In the genomic region with DNA sequence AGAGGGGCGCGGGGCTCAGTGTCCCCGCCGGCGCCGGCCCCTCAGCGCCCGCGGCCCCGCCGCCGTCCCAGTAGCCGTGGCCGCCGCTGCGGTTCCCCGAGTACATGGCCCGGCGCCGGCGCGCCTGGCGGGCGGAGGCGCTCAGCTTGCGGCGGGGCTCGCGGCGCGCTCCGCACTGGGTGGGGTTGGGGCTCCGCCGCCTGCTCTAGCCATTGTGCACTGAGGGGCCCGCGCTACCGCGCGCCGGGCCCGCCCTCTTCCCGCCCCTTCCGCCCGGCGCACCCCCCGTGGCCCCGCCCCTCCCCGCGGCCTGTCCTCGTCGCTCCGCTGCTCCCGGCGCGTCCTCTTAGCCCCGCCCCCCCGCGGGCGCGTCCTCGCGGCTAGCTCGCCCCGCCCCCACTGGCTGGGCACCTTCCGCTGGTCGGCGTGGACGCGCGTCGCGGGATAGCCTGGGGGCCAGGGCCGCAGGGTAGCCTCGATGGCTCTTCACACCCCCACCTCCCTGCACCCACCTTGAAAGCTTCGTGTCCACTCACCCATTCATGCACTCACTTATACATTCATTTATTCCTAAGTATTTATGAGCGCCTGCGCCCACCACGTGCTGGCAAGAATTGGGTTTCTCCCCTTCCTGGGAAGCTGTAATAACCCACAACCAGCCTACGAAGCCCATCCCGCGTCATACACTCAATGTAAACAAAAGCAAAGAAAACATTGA, we compare ENCODE assay signal across 8 cellular contexts. TPM values are rescaled to one million over a fixed set of nuclear protein-coding genes. Genes with fewer than 3 reads are reported as not detected.
DNase-seq lines count a peak whose midpoint lies in the region; ATAC-seq, FAIRE-seq and TF ChIP-seq lines count a peak whose summit lies in the region.

A gene with protein sequence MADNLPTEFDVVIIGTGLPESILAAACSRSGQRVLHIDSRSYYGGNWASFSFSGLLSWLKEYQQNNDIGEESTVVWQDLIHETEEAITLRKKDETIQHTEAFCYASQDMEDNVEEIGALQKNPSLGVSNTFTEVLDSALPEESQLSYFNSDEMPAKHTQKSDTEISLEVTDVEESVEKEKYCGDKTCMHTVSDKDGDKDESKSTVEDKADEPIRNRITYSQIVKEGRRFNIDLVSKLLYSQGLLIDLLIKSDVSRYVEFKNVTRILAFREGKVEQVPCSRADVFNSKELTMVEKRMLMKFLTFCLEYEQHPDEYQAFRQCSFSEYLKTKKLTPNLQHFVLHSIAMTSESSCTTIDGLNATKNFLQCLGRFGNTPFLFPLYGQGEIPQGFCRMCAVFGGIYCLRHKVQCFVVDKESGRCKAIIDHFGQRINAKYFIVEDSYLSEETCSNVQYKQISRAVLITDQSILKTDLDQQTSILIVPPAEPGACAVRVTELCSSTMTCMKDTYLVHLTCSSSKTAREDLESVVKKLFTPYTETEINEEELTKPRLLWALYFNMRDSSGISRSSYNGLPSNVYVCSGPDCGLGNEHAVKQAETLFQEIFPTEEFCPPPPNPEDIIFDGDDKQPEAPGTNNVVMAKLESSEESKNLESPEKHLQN (minus strand): TSS at position 221 of the 718 bp plus-strand sequence. CDS start 4,603 bp downstream, outside the sequence.
Gene OPN3 (minus strand): TSS at position 221 of the 718 bp plus-strand sequence. CDS start 115 bp downstream, at position 106.

- no peaks in the 10 kb centered on the region for H3K9me3 Mint-ChIP-seq in central memory CD8-positive, alpha-beta T cell

- peak within 1 kb of the TSS; percentile 90 to 98 for H3K4me3 ChIP-seq in kidney (ENCODE audit: low read length in 2 of 2)

- no peak for TF ChIP-seq CTCF in kidney (IDR thresholded peaks at IDR 0.05; ENCODE audit: borderline replicate concordance, extremely low read depth, insufficient read depth)

- peak within 1 kb of the TSS; percentile 83 to 91 for H3K9ac ChIP-seq in kidney (ENCODE audit: low read length in 2 of 2)

- peak; percentile 94 for TF ChIP-seq POLR2A in GM18951 (IDR thresholded peaks at IDR 0.05; ENCODE audit: extremely low read depth, insufficient read depth, insufficient read length)

- in situ Hi-C loops in GM18951 (cut with MboI; ENCODE audit: low sequenced_read_pairs, unreplicated experiment), result no loop called here

- H3K36me3 ChIP-seq in kidney (ENCODE audit: control insufficient read depth in 1 of 2, insufficient read depth in 2 of 2, low read length in 2 of 2), result no peaks in the 10 kb centered on the region

- H3K27ac Mint-ChIP-seq in central memory CD8-positive, alpha-beta T cell (ENCODE audit: low read depth), result peak within 1 kb of the TSS; percentile 66

- H3K27me3 Mint-ChIP-seq in central memory CD8-positive, alpha-beta T cell, result no peaks in the 10 kb centered on the region

- peak within 1 kb of the TSS; percentile 54 to 61 for H3K27ac ChIP-seq in kidney (ENCODE audit: low read depth in 2 of 2, low read length in 2 of 2)

- no peak for FAIRE-seq in kidney (lab: Jason Lieb, UNC)

- peak; percentile 86 for ATAC-seq in HG03159 (IDR thresholded peaks at IDR 0.05; ENCODE audit: unreplicated experiment)
- ATAC-seq in central memory CD8-positive, alpha-beta T cell (replicated peaks; ENCODE audit: extremely low read depth, poor library complexity, severe bottlenecking), result peak; percentile 92

- peak within 1 kb of the TSS; percentile 81 for H3K4me3 Mint-ChIP-seq in central memory CD8-positive, alpha-beta T cell

- DNase-seq in AG08396 (ENCODE audit: low spot score), result peak; percentile 97
- peak; percentile 97 for DNase-seq in NCI-H345 (lab: John Stamatoyannopoulos, UW)
- peak; percentile 79 for DNase-seq in activated CD4-positive, CD25-positive, alpha-beta regulatory T cell treated with anti-CD3 and anti-CD28 coated beads, Interleukin-2, amount 50 U/mL, for 16 hours (ENCODE audit: low read depth, low spot score)
- DNase-seq in central memory CD8-positive, alpha-beta T cell (ENCODE audit: low spot score in 2 of 2), result peak; percentile 65 to 70
- DNase-seq in kidney, result peak; percentile 98
- DNase-seq in stimulated activated CD4-positive, alpha-beta T cell treated with anti-CD3 and anti-CD28 coated beads, Interleukin-15, amount 100 ng/mL, for 1 hour (ENCODE audit: low read depth in 1 of 2, low spot score in 1 of 2), result peak; percentile 89 to 92

- intact Hi-C loops in kidney (cut with DNase I), result no loop called here

- H3K4me1 Mint-ChIP-seq in central memory CD8-positive, alpha-beta T cell, result peaks cover 28% of the 10 kb centered on the region

- peaks cover 0 to 3% of the 10 kb centered on the region in 2 donors for H3K4me1 ChIP-seq in kidney (ENCODE audit: control insufficient read depth in 1 of 2, insufficient read depth in 1 of 2, low read depth in 1 of 2, low read length in 2 of 2)

- H3K36me3 Mint-ChIP-seq in central memory CD8-positive, alpha-beta T cell (ENCODE audit: insufficient read depth), result peaks cover 8% of the 10 kb centered on the region

- no peaks in the 10 kb centered on the region for H3K9me3 ChIP-seq in kidney (ENCODE audit: control insufficient read depth in 1 of 2, low read length in 2 of 2)

RNA-seq across cellular contexts. Expression of the first gene that starts in this region (rescaled TPM):
- 7.3 TPM for total RNA-seq in kidney
- 1.8 TPM for polyA plus RNA-seq in kidney (ENCODE audit: insufficient read depth, low read depth, low replicate concordance)

RNA-seq across cellular contexts. Expression of gene OPN3, which starts in this region (rescaled TPM):
- total RNA-seq in kidney, result 12.3 TPM
- 15.8 TPM for polyA plus RNA-seq in kidney (ENCODE audit: insufficient read depth, low read depth, low replicate concordance)

Comparison
In these comparisons a context has a peak if more than half of its experiments do, and no peak if none do; other contexts are left out.
1. Peak in every context shown above with its lines: DNase-seq, ATAC-seq, H3K4me3 ChIP-seq and H3K27ac ChIP-seq.